Comparison of ENCODE assay signal across 21 cellular contexts in genomic region chr9:1606253-1606652, GRCh38.
"Had no signal": no experiment of that assay in that cellular context is flagged by ENCODE, and none has a peak within 500 bp of the region (broad histone marks: within the 10 kb centered on the region; RNA-seq: fewer than 3 reads in every experiment).

No MANE protein-coding gene starts in this region.

- H3K4me3 ChIP-seq: ascending aorta, breast epithelium, thyroid gland, uterus had no signal

- H3K27ac ChIP-seq: ascending aorta, breast epithelium, epithelial cell of prostate, neutrophil, parathyroid adenoma, thyroid gland, uterus had no signal

- H3K4me1 ChIP-seq: ascending aorta, breast epithelium, parathyroid adenoma, thyroid gland, uterus had no signal

- H3K27me3 ChIP-seq: ascending aorta, neutrophil, thyroid gland, uterus had no signal

- ATAC-seq: activated CD8-positive, alpha-beta memory T cell treated with anti-CD3 and anti-CD28 coated beads, Interleukin-2, amount 10 ng/mL, durations not matched to agents 7 days and 5 days; effector memory CD8-positive, alpha-beta T cell; natural killer cell; stimulated activated effector memory CD8-positive, alpha-beta T cell treated with anti-CD3 and anti-CD28 coated beads, Interleukin-12 subunit alpha, Interleukin-12 subunit beta, amount 100 ng/mL, for 72 hours had no signal

- H3K9me3 ChIP-seq: ascending aorta, breast epithelium, neutrophil, thyroid gland, uterus had no signal

- DNase-seq: activated CD4-positive, alpha-beta T cell treated with anti-CD3 and anti-CD28 coated beads, Interleukin-2, amount 50 U/mL, for 48 hours; activated CD4-positive, CD25-positive, alpha-beta regulatory T cell treated with anti-CD3 and anti-CD28 coated beads, Interleukin-2, amount 50 U/mL, for 72 hours; activated CD8-positive, alpha-beta memory T cell treated with anti-CD3 and anti-CD28 coated beads, Interleukin-2, amount 10 ng/mL, durations not matched to agents 7 days and 5 days; activated naive CD4-positive, alpha-beta T cell treated with anti-CD3 and anti-CD28 coated beads, Interleukin-2, amount 10 ng/mL, durations not matched to agents 7 days and 5 days; activated T-cell treated with anti-CD3 and anti-CD28 coated beads, Interleukin-2, amount 50 U/mL, for 1 hour; dermis blood vessel endothelial cell; effector memory CD8-positive, alpha-beta T cell; foreskin melanocyte; head of caudate nucleus; kidney glomerular epithelial cell; mesenchymal stem cell; natural killer cell; stimulated activated CD4-positive, alpha-beta T cell treated with anti-CD3 and anti-CD28 coated beads, Interleukin-1b, Interleukin-23, amount 100 ng/mL, for 48 hours; thyroid gland; uterus had no signal

- H3K36me3 ChIP-seq: ascending aorta, breast epithelium, neutrophil, thyroid gland, uterus had no signal
